In the genomic region with DNA sequence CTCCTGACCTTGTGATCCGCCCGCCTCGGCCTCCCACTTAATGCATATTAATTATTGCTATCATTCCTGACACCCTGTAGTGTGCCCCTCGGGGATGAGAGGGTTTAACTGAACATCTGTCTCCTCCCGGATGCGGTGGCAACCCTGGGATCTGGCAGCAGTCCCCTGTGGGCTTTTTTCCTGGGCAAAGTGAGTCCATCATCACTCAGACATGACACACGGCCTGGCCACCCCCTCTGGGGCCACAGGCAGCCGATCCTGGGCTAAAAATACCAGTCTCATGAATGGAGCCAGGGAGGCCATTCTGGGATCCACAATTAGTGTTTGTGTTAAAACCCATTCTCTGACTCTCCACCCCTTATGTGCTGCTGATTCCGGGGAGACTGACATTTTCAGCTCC, we compare ENCODE assay signal across 11 cellular contexts.
DNase-seq lines count a peak whose midpoint lies in the region; ATAC-seq and TF ChIP-seq lines count a peak whose summit lies in the region.
"Had no signal": no experiment of that assay in that cellular context is flagged by ENCODE, and none has a peak within 500 bp of the region (broad histone marks: within the 10 kb centered on the region; RNA-seq: fewer than 3 reads in every experiment).

No MANE protein-coding gene starts in this region.

- H3K27ac ChIP-seq in SK-N-SH (ENCODE audit: low read depth in 2 of 2, low read length in 1 of 2), result peak overlapping the region; percentile 13 to 100; a peak in 3 of 4 replicates
- no peak overlapping the region for H3K27ac ChIP-seq in Peyer's patch

- DNase-seq in SK-N-SH (peak; percentile 60), Peyer's patch (peak in 2 of 3 donors; percentile 15 to 30), fibroblast of mammary gland (ENCODE audit: low read depth) (peak; percentile 48), type B pancreatic cell (ENCODE audit: extremely low spot score, unreplicated experiment) (no peak), SW 1271 (lab: John Stamatoyannopoulos, UW) (no peak)
- DNase-seq in stimulated activated CD4-positive, alpha-beta T cell treated with anti-CD3 and anti-CD28 coated beads, Interleukin-2, amount 100 ng/mL, for 48 hours, result no peak
- DNase-seq: activated CD4-positive, alpha-beta T cell treated with anti-CD3 and anti-CD28 coated beads for 36 hours had no signal

- H3K9me3 Mint-ChIP-seq in type B pancreatic cell, result no peaks in the 10 kb centered on the region
- H3K9me3 Mint-ChIP-seq: activated naive CD4-positive, alpha-beta T cell treated with anti-CD3 and anti-CD28 coated beads, Interleukin-2, amount 50 U/mL, for 72 hours had no signal

- no peaks in the 10 kb centered on the region for H3K9me3 ChIP-seq in SK-N-SH
- H3K9me3 ChIP-seq in Peyer's patch, result no peaks in the 10 kb centered on the region
- H3K9me3 ChIP-seq in skeletal muscle satellite cell (replicated peaks; ENCODE audit: low read length), result no peaks in the 10 kb centered on the region
- H3K9me3 ChIP-seq: A549 had no signal

- no peak overlapping the region for H3K27ac Mint-ChIP-seq in type B pancreatic cell
- H3K27ac Mint-ChIP-seq: activated naive CD4-positive, alpha-beta T cell treated with anti-CD3 and anti-CD28 coated beads, Interleukin-2, amount 50 U/mL, for 72 hours had no signal

- POLR2A ChIA-PET in SK-N-SH (lab: Yijun Ruan, JAX), result no interaction called here

- H3K27me3 Mint-ChIP-seq in type B pancreatic cell, result peaks cover 4% of the 10 kb centered on the region

- H3K4me1 ChIP-seq in SK-N-SH (ENCODE audit: control insufficient read depth in 1 of 2, insufficient read depth in 2 of 2, low read depth in 1 of 2, low read length in 1 of 2) (peaks cover 29 to 33% of the 10 kb centered on the region in 2 experiments), Peyer's patch (peaks cover 0 to 24% (median 0%) of the 10 kb centered on the region in 4 donors), skeletal muscle satellite cell (ENCODE audit: control insufficient read depth, insufficient read depth, low read length) (peaks cover 59% of the 10 kb centered on the region)

- no peaks in the 10 kb centered on the region for H3K36me3 Mint-ChIP-seq in type B pancreatic cell
- H3K36me3 Mint-ChIP-seq: activated naive CD4-positive, alpha-beta T cell treated with anti-CD3 and anti-CD28 coated beads, Interleukin-2, amount 50 U/mL, for 72 hours had no signal

- H3K36me3 ChIP-seq in SK-N-SH (replicated peaks in 1 of 2; ENCODE audit: control insufficient read depth in 1 of 2, insufficient read depth in 2 of 2, low read length in 1 of 2), result no peaks in the 10 kb centered on the region
- no peaks in the 10 kb centered on the region for H3K36me3 ChIP-seq in Peyer's patch
- H3K36me3 ChIP-seq in skeletal muscle satellite cell (ENCODE audit: insufficient read depth, low read length), result no peaks in the 10 kb centered on the region

- H3K27me3 ChIP-seq in SK-N-SH (ENCODE audit: insufficient read depth) (no peaks in the 10 kb centered on the region), Peyer's patch (no peaks in the 10 kb centered on the region), skeletal muscle satellite cell (ENCODE audit: control insufficient read depth, insufficient read depth, low read length) (no peaks in the 10 kb centered on the region)

- H3K4me2 ChIP-seq in SK-N-SH, result peak overlapping the region; percentile 26; the same call in 1 of the 2 replicates
- peak overlapping the region; percentile 64 for H3K4me2 ChIP-seq in skeletal muscle satellite cell (ENCODE audit: low read length)
- H3K4me2 ChIP-seq: A549 had no signal

- H4K20me1 ChIP-seq in SK-N-SH (ENCODE audit: insufficient read depth), result no peaks in the 10 kb centered on the region

- H3K4me3 ChIP-seq in SK-N-SH (ENCODE audit: low read depth in 2 of 2, low read length in 1 of 2) (no peak overlapping the region), Peyer's patch (no peak overlapping the region), fibroblast of mammary gland (ENCODE audit: control insufficient read depth, low read depth, low read length) (no peak overlapping the region), skeletal muscle satellite cell (ENCODE audit: low read length) (peak overlapping the region; percentile 42)
- H3K4me3 ChIP-seq: A549 had no signal

- 63% methylated on average over 6 of the region's 9 CpGs for WGBS in SK-N-SH (ENCODE audit: low lambda C conversion rate)

- H2AFZ ChIP-seq in SK-N-SH (ENCODE audit: low read depth), result peak overlapping the region; percentile 24; the same call in 1 of the 2 replicates

- no peak for TF ChIP-seq POLR2A in Peyer's patch (IDR thresholded peaks at IDR 0.05)

- H3K9me2 ChIP-seq in SK-N-SH, result no peaks in the 10 kb centered on the region

- peak overlapping the region; percentile 8; the same call in 1 of the 2 replicates for H3K9ac ChIP-seq in SK-N-SH
- H3K9ac ChIP-seq in skeletal muscle satellite cell (ENCODE audit: low read depth, low read length), result peak overlapping the region; percentile 77

- TF ChIP-seq EP300 in SK-N-SH (IDR thresholded peaks at IDR 0.05; ENCODE audit: borderline replicate concordance in 1 of 2, low read depth in 1 of 2, low read length in 1 of 2), result peak; percentile 53 to 63; a peak in 3 of 4 replicates

- no peak for TF ChIP-seq RAD21 in SK-N-SH (IDR thresholded peaks at IDR 0.05; ENCODE audit: low read length)

- H3K4me1 Mint-ChIP-seq in type B pancreatic cell (ENCODE audit: unreplicated experiment), result peaks cover 58% of the 10 kb centered on the region

- CTCF ChIA-PET in SK-N-SH (lab: Yijun Ruan, JAX), result interaction anchor here (4.0 kb wide), 1 partner anchor 32 kb away, joined by 33 read pairs; no protein-coding TSS in a partner anchor

- H3K79me2 ChIP-seq in SK-N-SH (ENCODE audit: insufficient read depth), result no peaks in the 10 kb centered on the region

- H3F3A ChIP-seq in SK-N-SH (replicated peaks; ENCODE audit: insufficient read depth), result peaks cover 31% of the 10 kb centered on the region

- TF ChIP-seq CTCF in SK-N-SH (IDR thresholded peaks at IDR 0.05) (no peak), Peyer's patch (IDR thresholded peaks at IDR 0.05) (no peak), fibroblast of mammary gland (conservative IDR thresholded peaks at IDR 0.05; ENCODE audit: control insufficient read depth, insufficient read depth, low read depth, low read length) (no peak), type B pancreatic cell (conservative IDR thresholded peaks at IDR 0.05) (no peak)

- no peak overlapping the region for H3K4me3 Mint-ChIP-seq in type B pancreatic cell
- H3K4me3 Mint-ChIP-seq: activated CD4-positive, alpha-beta T cell treated with anti-CD3 and anti-CD28 coated beads for 36 hours had no signal

- ATAC-seq in SK-N-SH treated with all-trans-retinoic acid at 6 μM for 48 hours, result no peak
- ATAC-seq: A549; activated CD4-positive, alpha-beta T cell treated with anti-CD3 and anti-CD28 coated beads for 36 hours; activated naive CD4-positive, alpha-beta T cell treated with anti-CD3 and anti-CD28 coated beads, Interleukin-2, amount 50 U/mL, for 72 hours had no signal

TF ChIP-seq in SK-N-SH, 30 proteins besides CTCF, POLR2A, EP300 and RAD21 (continues in another document):
- TF ChIP-seq, protein P1, sequence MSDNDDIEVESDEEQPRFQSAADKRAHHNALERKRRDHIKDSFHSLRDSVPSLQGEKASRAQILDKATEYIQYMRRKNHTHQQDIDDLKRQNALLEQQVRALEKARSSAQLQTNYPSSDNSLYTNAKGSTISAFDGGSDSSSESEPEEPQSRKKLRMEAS (IDR thresholded peaks at IDR 0.05; ENCODE audit: low read depth), result no peak
- TF ChIP-seq, protein P2, sequence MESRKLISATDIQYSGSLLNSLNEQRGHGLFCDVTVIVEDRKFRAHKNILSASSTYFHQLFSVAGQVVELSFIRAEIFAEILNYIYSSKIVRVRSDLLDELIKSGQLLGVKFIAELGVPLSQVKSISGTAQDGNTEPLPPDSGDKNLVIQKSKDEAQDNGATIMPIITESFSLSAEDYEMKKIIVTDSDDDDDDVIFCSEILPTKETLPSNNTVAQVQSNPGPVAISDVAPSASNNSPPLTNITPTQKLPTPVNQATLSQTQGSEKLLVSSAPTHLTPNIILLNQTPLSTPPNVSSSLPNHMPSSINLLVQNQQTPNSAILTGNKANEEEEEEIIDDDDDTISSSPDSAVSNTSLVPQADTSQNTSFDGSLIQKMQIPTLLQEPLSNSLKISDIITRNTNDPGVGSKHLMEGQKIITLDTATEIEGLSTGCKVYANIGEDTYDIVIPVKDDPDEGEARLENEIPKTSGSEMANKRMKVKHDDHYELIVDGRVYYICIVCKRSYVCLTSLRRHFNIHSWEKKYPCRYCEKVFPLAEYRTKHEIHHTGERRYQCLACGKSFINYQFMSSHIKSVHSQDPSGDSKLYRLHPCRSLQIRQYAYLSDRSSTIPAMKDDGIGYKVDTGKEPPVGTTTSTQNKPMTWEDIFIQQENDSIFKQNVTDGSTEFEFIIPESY (IDR thresholded peaks at IDR 0.05; ENCODE audit: borderline replicate concordance, low read depth), result no peak

TF ChIP-seq in SK-N-SH treated with all-trans-retinoic acid at 6 μM for 48 hours, 23 proteins besides CTCF, POLR2A, EP300 and RAD21 (continues in another document):
- TF ChIP-seq ZC3H10 (CRISPR knock-in tag; IDR thresholded peaks at IDR 0.05), result no peak
- TF ChIP-seq, protein P3, sequence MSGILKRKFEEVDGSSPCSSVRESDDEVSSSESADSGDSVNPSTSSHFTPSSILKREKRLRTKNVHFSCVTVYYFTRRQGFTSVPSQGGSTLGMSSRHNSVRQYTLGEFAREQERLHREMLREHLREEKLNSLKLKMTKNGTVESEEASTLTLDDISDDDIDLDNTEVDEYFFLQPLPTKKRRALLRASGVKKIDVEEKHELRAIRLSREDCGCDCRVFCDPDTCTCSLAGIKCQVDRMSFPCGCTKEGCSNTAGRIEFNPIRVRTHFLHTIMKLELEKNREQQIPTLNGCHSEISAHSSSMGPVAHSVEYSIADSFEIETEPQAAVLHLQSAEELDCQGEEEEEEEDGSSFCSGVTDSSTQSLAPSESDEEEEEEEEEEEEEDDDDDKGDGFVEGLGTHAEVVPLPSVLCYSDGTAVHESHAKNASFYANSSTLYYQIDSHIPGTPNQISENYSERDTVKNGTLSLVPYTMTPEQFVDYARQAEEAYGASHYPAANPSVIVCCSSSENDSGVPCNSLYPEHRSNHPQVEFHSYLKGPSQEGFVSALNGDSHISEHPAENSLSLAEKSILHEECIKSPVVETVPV (CRISPR knock-in tag; IDR thresholded peaks at IDR 0.05), result no peak
- no peak for TF ChIP-seq ZNF8 (CRISPR knock-in tag; IDR thresholded peaks at IDR 0.05)
- no peak for TF ChIP-seq ARNTL (CRISPR knock-in tag; IDR thresholded peaks at IDR 0.05; ENCODE audit: borderline replicate concordance, low read depth)
- no peak for TF ChIP-seq ZNF565 (CRISPR knock-in tag; conservative IDR thresholded peaks at IDR 0.05; ENCODE audit: low read depth)

Comparison
In these comparisons a context has a peak if more than half of its experiments do, and no peak if none do; other contexts are left out.
1. DNase-seq: peak in SK-N-SH (single experiment), Peyer's patch (2 of 3) and fibroblast of mammary gland (single experiment); none in type B pancreatic cell (single experiment), stimulated activated CD4-positive, alpha-beta T cell treated with anti-CD3 and anti-CD28 coated beads, Interleukin-2, amount 100 ng/mL, for 48 hours (0 of 2) and SW 1271 (0 of 2).
2. H3K27ac ChIP-seq: peak in SK-N-SH (2 of 2); none in Peyer's patch (0 of 4).